In genomic region chr11:109432105-109432504, GRCh38 we compare ENCODE assay signal across 17 cellular contexts. TPM values are rescaled to one million over a fixed set of nuclear protein-coding genes. Genes with fewer than 3 reads are reported as not detected.
"Had no signal": no experiment of that assay in that cellular context is flagged by ENCODE, and none has a peak within 500 bp of the region (broad histone marks: within the 10 kb centered on the region; RNA-seq: fewer than 3 reads in every experiment).

No MANE protein-coding gene starts in this region.

- H3K27me3 ChIP-seq: neutrophil had no signal

- ATAC-seq: activated CD4-positive, CD25-positive, alpha-beta regulatory T cell treated with anti-CD3 and anti-CD28 coated beads, Interleukin-2, amount 50 U/mL, for 24 hours; natural killer cell; stimulated activated memory B cell treated with anti-CD40 and anti-IgM and Interleukin-4, amounts not matched to agents 10 μg/mL and 1 μg/mL and 100 μg/mL, for 72 hours had no signal

- DNase-seq: activated CD4-positive, alpha-beta T cell treated with anti-CD3 and anti-CD28 coated beads, Interleukin-2, amount 50 U/mL, for 1 hour; activated CD8-positive, alpha-beta memory T cell treated with anti-CD3 and anti-CD28 coated beads for 24 hours; activated gamma-delta T cell treated with Interleukin-2 at 50 U/mL for 16 hours; amygdala; effector memory CD4-positive, alpha-beta T cell; hypothalamus; mesendoderm; natural killer cell; posterior cingulate gyrus; retina; stimulated activated CD4-positive, alpha-beta T cell treated with anti-CD3 and anti-CD28 coated beads, Interleukin-2, amount 100 ng/mL, for 48 hours; T-helper 9 cell had no signal

- H3K36me3 ChIP-seq: neutrophil had no signal

- H3K9me3 ChIP-seq: neutrophil had no signal

- H3K27ac ChIP-seq: neutrophil had no signal

RNA-seq across cellular contexts. Expression of gene C11orf87, which starts 10.1 kb away (rescaled TPM):
- total RNA-seq: fibroblast of villous mesenchyme, natural killer cell had no signal
- polyA plus RNA-seq: urinary bladder had no signal
